Comparison of ENCODE assay signal across 27 cellular contexts in the genomic region with DNA sequence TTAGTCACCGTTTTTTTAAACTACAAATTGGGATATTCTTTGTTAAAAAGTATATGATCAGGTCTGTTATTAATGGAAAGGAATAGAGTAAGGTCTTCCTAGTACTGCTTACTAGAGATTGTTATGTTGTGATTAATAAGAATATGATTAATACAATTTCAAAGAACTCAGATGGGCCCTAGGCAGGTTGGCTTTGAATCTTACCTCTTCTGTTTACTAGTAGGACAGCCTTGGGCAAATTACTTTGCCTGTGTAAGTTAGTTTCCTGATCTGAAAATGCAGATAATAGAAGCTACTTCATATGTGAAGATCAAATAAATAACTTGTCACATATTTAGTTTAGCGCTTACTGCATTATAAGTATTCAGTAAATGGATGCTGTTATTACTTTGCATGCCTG. TPM values are rescaled to one million over a fixed set of nuclear protein-coding genes. Genes with fewer than 3 reads are reported as not detected.
"Had no signal": no experiment of that assay in that cellular context is flagged by ENCODE, and none has a peak within 500 bp of the region (broad histone marks: within the 10 kb centered on the region; RNA-seq: fewer than 3 reads in every experiment).

No MANE protein-coding gene starts in this region.

- ATAC-seq: esophagus mucosa; gastrocnemius medialis; heart right ventricle; left cardiac atrium; left lung; left ventricle myocardium superior; lower lobe of right lung; mucosa of descending colon; naive thymus-derived CD8-positive, alpha-beta T cell had no signal

- H3K27me3 Mint-ChIP-seq: dendritic cell treated with granulocyte-macrophage colony-stimulating factor and Interleukin-4, amounts not matched to agents 40 ng/mL and 50 ng/mL, for 4 days; naive B cell; naive thymus-derived CD8-positive, alpha-beta T cell had no signal

- H3K4me1 Mint-ChIP-seq: mesothelial cell of epicardium had no signal

- DNase-seq: colonic mucosa; cortex of kidney; dorsolateral prefrontal cortex; effector CD4-positive, alpha-beta T cell; effector memory CD4-positive, alpha-beta T cell; erythroblast; esophagus squamous epithelium; foreskin fibroblast; foreskin melanocyte; gastrocnemius medialis; glutamatergic neuron; head of caudate nucleus; heart right ventricle; hippocampal formation; left cardiac atrium; left lung; left ventricle myocardium superior; lower lobe of right lung; mesenchymal stem cell; mucosa of descending colon; naive B cell; naive thymus-derived CD8-positive, alpha-beta T cell had no signal

- H3K27ac ChIP-seq: colonic mucosa, dorsolateral prefrontal cortex, epithelial cell of prostate, esophagus squamous epithelium, gastrocnemius medialis, left lung, lower lobe of right lung had no signal

- H3K4me3 Mint-ChIP-seq: dendritic cell treated with granulocyte-macrophage colony-stimulating factor and Interleukin-4, amounts not matched to agents 40 ng/mL and 50 ng/mL, for 4 days; mesothelial cell of epicardium; naive B cell; naive thymus-derived CD8-positive, alpha-beta T cell had no signal

- H3K9me3 Mint-ChIP-seq: dendritic cell treated with granulocyte-macrophage colony-stimulating factor and Interleukin-4, amounts not matched to agents 40 ng/mL and 50 ng/mL, for 4 days; mesothelial cell of epicardium; naive B cell; naive thymus-derived CD8-positive, alpha-beta T cell had no signal

- H3K27ac Mint-ChIP-seq: dendritic cell treated with granulocyte-macrophage colony-stimulating factor and Interleukin-4, amounts not matched to agents 40 ng/mL and 50 ng/mL, for 4 days; mesothelial cell of epicardium; naive B cell; naive thymus-derived CD8-positive, alpha-beta T cell had no signal

RNA-seq across cellular contexts. Expression of gene LXN, which starts 21.3 kb away (rescaled TPM):
- total RNA-seq: myocyte had no signal
